Comparison of ENCODE assay signal across 4 cellular contexts in genomic region chr18:47030887-47031286, GRCh38. TPM values are rescaled to one million over a fixed set of nuclear protein-coding genes. Genes with fewer than 3 reads are reported as not detected.
"Had no signal": no experiment of that assay in that cellular context is flagged by ENCODE, and none has a peak within 500 bp of the region (broad histone marks: within the 10 kb centered on the region; RNA-seq: fewer than 3 reads in every experiment).

No MANE protein-coding gene starts in this region.

RNA-seq across cellular contexts. Expression of gene ELOA2, which starts 4.5 kb away (rescaled TPM):
- total RNA-seq: LHCN-M2, M059J, MCF 10A, NCI-H460 had no signal
